In genomic region chr7:52696183-52696582, GRCh38 we compare ENCODE assay signal across 16 cellular contexts.
"Had no signal": no experiment of that assay in that cellular context is flagged by ENCODE, and none has a peak within 500 bp of the region (broad histone marks: within the 10 kb centered on the region; RNA-seq: fewer than 3 reads in every experiment).

No MANE protein-coding gene starts in this region.

- H3K9me3 Mint-ChIP-seq: nephron progenitor cell had no signal

- H3K27ac Mint-ChIP-seq: activated CD8-positive, alpha-beta T cell treated with anti-CD3 and anti-CD28 coated beads, Interleukin-2, amount 10 ng/mL, durations not matched to agents 7 days and 5 days; nephron progenitor cell had no signal

- H3K27ac ChIP-seq: ascending aorta, epithelial cell of prostate, gastrocnemius medialis, stomach, VCaP had no signal

- H3K4me3 Mint-ChIP-seq: activated CD8-positive, alpha-beta T cell treated with anti-CD3 and anti-CD28 coated beads, Interleukin-2, amount 10 ng/mL, durations not matched to agents 7 days and 5 days; central memory CD8-positive, alpha-beta T cell; nephron progenitor cell had no signal

- H3K4me3 ChIP-seq: ascending aorta, gastrocnemius medialis, stomach had no signal

- H3K36me3 ChIP-seq: ascending aorta, gastrocnemius medialis, stomach had no signal

- H3K4me1 Mint-ChIP-seq: central memory CD8-positive, alpha-beta T cell; nephron progenitor cell had no signal

- H3K27me3 Mint-ChIP-seq: central memory CD8-positive, alpha-beta T cell had no signal

- H3K27me3 ChIP-seq: ascending aorta, gastrocnemius medialis, stomach had no signal

- H3K4me1 ChIP-seq: ascending aorta, gastrocnemius medialis had no signal

- ATAC-seq: activated CD8-positive, alpha-beta T cell treated with anti-CD3 and anti-CD28 coated beads, Interleukin-2, amount 10 ng/mL, durations not matched to agents 7 days and 5 days; gastrocnemius medialis; left ventricle myocardium superior had no signal

- H3K9me3 ChIP-seq: ascending aorta, gastrocnemius medialis had no signal

- DNase-seq: activated CD4-positive, alpha-beta T cell treated with anti-CD3 and anti-CD28 coated beads for 48 hours; activated CD8-positive, alpha-beta memory T cell treated with anti-CD3 and anti-CD28 coated beads, Interleukin-2, amount 50 U/mL, for 48 hours; activated CD8-positive, alpha-beta T cell treated with anti-CD3 and anti-CD28 coated beads, Interleukin-2, amount 10 ng/mL, durations not matched to agents 7 days and 5 days; activated naive CD4-positive, alpha-beta T cell; cortex of kidney; effector memory CD4-positive, alpha-beta T cell; gastrocnemius medialis; left ventricle myocardium superior; mesenchymal stem cell; nephron progenitor cell; stimulated activated CD4-positive, alpha-beta T cell treated with anti-CD3 and anti-CD28 coated beads, Interleukin-4, amount 100 ng/mL, for 24 hours; stomach had no signal
